In genomic region chr2:20728114-20728758, GRCh38 we compare ENCODE assay signal across 1 cellular context.
TF ChIP-seq lines count a peak whose summit lies in the region.

No MANE protein-coding gene starts in this region.

TF ChIP-seq in HepG2, 621 proteins besides CTCF, POLR2A, EP300 and RAD21 (continued from another document and continues in another):
- TF ChIP-seq ISX (CRISPR knock-in tag; conservative IDR thresholded peaks at IDR 0.05) (no peak), KLF6 (CRISPR knock-in tag; IDR thresholded peaks at IDR 0.05) (peak; percentile 68; the same call in 1 of the 2 replicates), LBX2 (CRISPR knock-in tag; IDR thresholded peaks at IDR 0.05; ENCODE audit: borderline replicate concordance) (no peak), PITX1 (CRISPR knock-in tag; IDR thresholded peaks at IDR 0.05) (peak; percentile 95), ZNF580 (CRISPR knock-in tag; IDR thresholded peaks at IDR 0.05; ENCODE audit: borderline replicate concordance, low read depth) (peak; percentile 90; the same call in 1 of the 2 replicates), SRF (IDR thresholded peaks at IDR 0.05; ENCODE audit: low read depth, low read length) (peak; percentile 53; the same call in 1 of the 2 replicates), ZBTB42 (CRISPR knock-in tag; IDR thresholded peaks at IDR 0.05) (no peak), ZNF614 (CRISPR knock-in tag; IDR thresholded peaks at IDR 0.05; ENCODE audit: borderline replicate concordance) (peak; percentile 97), ZNF33A (CRISPR knock-in tag; IDR thresholded peaks at IDR 0.05; ENCODE audit: borderline replicate concordance) (no peak), ATM (IDR thresholded peaks at IDR 0.05; ENCODE audit: borderline replicate concordance) (no peak), ZNF441 (CRISPR knock-in tag; IDR thresholded peaks at IDR 0.05; ENCODE audit: borderline replicate concordance) (peak; percentile 69; the same call in 1 of the 2 replicates), ZNF792 (CRISPR knock-in tag; IDR thresholded peaks at IDR 0.05) (peak; percentile 87), ZNF790 (CRISPR knock-in tag; IDR thresholded peaks at IDR 0.05; ENCODE audit: borderline replicate concordance) (peak; percentile 66; the same call in 1 of the 2 replicates), MYNN (CRISPR knock-in tag; IDR thresholded peaks at IDR 0.05; ENCODE audit: low read depth) (no peak; the same call in 1 of the 2 replicates), NCOA5 (CRISPR knock-in tag; IDR thresholded peaks at IDR 0.05) (no peak), SRSF9 (IDR thresholded peaks at IDR 0.05; ENCODE audit: borderline replicate concordance, insufficient read depth, low read depth, low read length, poor library complexity, severe bottlenecking) (no peak), ZC3H4 (CRISPR knock-in tag; IDR thresholded peaks at IDR 0.05; ENCODE audit: borderline replicate concordance) (no peak), MEIS1 (CRISPR knock-in tag; IDR thresholded peaks at IDR 0.05; ENCODE audit: borderline replicate concordance) (peak; percentile 83; the same call in 1 of the 2 replicates), SP4 (CRISPR knock-in tag; IDR thresholded peaks at IDR 0.05) (peak; percentile 65), MIER3 (CRISPR knock-in tag; IDR thresholded peaks at IDR 0.05; ENCODE audit: borderline replicate concordance) (peak; percentile 91; the same call in 1 of the 2 replicates), NR2C2 (CRISPR knock-in tag; IDR thresholded peaks at IDR 0.05; ENCODE audit: borderline replicate concordance) (peak; percentile 84), ZSCAN9 (CRISPR knock-in tag; IDR thresholded peaks at IDR 0.05; ENCODE audit: borderline replicate concordance) (peak; percentile 54; the same call in 1 of the 2 replicates), REST (IDR thresholded peaks at IDR 0.05; ENCODE audit: borderline replicate concordance in 1 of 2, low read depth in 1 of 2, low read length in 2 of 2) (peak in 1 of 2 experiments; percentile 80; a peak in 2 of 4 replicates), ZNF781 (CRISPR knock-in tag; IDR thresholded peaks at IDR 0.05; ENCODE audit: borderline replicate concordance, not compliant biosample characterization) (peak; percentile 76), ZNF136 (CRISPR knock-in tag; IDR thresholded peaks at IDR 0.05; ENCODE audit: low read depth) (peak; percentile 55; the same call in 1 of the 2 replicates), SNAPC5 (CRISPR knock-in tag; IDR thresholded peaks at IDR 0.05; ENCODE audit: borderline replicate concordance) (no peak), ZNF782 (CRISPR knock-in tag; IDR thresholded peaks at IDR 0.05; ENCODE audit: borderline replicate concordance) (no peak; the same call in 1 of the 2 replicates), ZMAT5 (CRISPR knock-in tag; IDR thresholded peaks at IDR 0.05; ENCODE audit: borderline replicate concordance, low read depth) (no peak), CHD4 (IDR thresholded peaks at IDR 0.05; ENCODE audit: borderline replicate concordance, low read length) (no peak), ETV5 (CRISPR knock-in tag; IDR thresholded peaks at IDR 0.05; ENCODE audit: borderline replicate concordance) (peak; percentile 74; the same call in 1 of the 2 replicates), ISL2 (CRISPR knock-in tag; IDR thresholded peaks at IDR 0.05) (peak; percentile 89), ZNF337 (CRISPR knock-in tag; IDR thresholded peaks at IDR 0.05; ENCODE audit: borderline replicate concordance, low read depth) (no peak)
- TF ChIP-seq, protein P1, sequence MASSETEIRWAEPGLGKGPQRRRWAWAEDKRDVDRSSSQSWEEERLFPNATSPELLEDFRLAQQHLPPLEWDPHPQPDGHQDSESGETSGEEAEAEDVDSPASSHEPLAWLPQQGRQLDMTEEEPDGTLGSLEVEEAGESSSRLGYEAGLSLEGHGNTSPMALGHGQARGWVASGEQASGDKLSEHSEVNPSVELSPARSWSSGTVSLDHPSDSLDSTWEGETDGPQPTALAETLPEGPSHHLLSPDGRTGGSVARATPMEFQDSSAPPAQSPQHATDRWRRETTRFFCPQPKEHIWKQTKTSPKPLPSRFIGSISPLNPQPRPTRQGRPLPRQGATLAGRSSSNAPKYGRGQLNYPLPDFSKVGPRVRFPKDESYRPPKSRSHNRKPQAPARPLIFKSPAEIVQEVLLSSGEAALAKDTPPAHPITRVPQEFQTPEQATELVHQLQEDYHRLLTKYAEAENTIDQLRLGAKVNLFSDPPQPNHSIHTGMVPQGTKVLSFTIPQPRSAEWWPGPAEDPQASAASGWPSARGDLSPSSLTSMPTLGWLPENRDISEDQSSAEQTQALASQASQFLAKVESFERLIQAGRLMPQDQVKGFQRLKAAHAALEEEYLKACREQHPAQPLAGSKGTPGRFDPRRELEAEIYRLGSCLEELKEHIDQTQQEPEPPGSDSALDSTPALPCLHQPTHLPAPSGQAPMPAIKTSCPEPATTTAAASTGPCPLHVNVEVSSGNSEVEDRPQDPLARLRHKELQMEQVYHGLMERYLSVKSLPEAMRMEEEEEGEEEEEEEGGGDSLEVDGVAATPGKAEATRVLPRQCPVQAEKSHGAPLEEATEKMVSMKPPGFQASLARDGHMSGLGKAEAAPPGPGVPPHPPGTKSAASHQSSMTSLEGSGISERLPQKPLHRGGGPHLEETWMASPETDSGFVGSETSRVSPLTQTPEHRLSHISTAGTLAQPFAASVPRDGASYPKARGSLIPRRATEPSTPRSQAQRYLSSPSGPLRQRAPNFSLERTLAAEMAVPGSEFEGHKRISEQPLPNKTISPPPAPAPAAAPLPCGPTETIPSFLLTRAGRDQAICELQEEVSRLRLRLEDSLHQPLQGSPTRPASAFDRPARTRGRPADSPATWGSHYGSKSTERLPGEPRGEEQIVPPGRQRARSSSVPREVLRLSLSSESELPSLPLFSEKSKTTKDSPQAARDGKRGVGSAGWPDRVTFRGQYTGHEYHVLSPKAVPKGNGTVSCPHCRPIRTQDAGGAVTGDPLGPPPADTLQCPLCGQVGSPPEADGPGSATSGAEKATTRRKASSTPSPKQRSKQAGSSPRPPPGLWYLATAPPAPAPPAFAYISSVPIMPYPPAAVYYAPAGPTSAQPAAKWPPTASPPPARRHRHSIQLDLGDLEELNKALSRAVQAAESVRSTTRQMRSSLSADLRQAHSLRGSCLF (CRISPR knock-in tag; IDR thresholded peaks at IDR 0.05; ENCODE audit: borderline replicate concordance), result no peak
- TF ChIP-seq, protein P2, sequence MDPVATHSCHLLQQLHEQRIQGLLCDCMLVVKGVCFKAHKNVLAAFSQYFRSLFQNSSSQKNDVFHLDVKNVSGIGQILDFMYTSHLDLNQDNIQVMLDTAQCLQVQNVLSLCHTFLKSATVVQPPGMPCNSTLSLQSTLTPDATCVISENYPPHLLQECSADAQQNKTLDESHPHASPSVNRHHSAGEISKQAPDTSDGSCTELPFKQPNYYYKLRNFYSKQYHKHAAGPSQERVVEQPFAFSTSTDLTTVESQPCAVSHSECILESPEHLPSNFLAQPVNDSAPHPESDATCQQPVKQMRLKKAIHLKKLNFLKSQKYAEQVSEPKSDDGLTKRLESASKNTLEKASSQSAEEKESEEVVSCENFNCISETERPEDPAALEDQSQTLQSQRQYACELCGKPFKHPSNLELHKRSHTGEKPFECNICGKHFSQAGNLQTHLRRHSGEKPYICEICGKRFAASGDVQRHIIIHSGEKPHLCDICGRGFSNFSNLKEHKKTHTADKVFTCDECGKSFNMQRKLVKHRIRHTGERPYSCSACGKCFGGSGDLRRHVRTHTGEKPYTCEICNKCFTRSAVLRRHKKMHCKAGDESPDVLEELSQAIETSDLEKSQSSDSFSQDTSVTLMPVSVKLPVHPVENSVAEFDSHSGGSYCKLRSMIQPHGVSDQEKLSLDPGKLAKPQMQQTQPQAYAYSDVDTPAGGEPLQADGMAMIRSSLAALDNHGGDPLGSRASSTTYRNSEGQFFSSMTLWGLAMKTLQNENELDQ (CRISPR knock-in tag; IDR thresholded peaks at IDR 0.05; ENCODE audit: borderline replicate concordance), result no peak
- TF ChIP-seq, protein P3, sequence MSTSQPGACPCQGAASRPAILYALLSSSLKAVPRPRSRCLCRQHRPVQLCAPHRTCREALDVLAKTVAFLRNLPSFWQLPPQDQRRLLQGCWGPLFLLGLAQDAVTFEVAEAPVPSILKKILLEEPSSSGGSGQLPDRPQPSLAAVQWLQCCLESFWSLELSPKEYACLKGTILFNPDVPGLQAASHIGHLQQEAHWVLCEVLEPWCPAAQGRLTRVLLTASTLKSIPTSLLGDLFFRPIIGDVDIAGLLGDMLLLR (CRISPR knock-in tag; IDR thresholded peaks at IDR 0.05), result no peak
- TF ChIP-seq, protein P4, sequence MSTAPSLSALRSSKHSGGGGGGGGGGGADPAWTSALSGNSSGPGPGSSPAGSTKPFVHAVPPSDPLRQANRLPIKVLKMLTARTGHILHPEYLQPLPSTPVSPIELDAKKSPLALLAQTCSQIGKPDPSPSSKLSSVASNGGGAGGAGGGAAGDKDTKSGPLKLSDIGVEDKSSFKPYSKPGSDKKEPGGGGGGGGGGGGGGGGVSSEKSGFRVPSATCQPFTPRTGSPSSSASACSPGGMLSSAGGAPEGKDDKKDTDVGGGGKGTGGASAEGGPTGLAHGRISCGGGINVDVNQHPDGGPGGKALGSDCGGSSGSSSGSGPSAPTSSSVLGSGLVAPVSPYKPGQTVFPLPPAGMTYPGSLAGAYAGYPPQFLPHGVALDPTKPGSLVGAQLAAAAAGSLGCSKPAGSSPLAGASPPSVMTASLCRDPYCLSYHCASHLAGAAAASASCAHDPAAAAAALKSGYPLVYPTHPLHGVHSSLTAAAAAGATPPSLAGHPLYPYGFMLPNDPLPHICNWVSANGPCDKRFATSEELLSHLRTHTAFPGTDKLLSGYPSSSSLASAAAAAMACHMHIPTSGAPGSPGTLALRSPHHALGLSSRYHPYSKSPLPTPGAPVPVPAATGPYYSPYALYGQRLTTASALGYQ (CRISPR knock-in tag; IDR thresholded peaks at IDR 0.05), result 0 out of 2 replicates have a peak, but pooled peaks have one; percentile 77
- TF ChIP-seq, protein P5, sequence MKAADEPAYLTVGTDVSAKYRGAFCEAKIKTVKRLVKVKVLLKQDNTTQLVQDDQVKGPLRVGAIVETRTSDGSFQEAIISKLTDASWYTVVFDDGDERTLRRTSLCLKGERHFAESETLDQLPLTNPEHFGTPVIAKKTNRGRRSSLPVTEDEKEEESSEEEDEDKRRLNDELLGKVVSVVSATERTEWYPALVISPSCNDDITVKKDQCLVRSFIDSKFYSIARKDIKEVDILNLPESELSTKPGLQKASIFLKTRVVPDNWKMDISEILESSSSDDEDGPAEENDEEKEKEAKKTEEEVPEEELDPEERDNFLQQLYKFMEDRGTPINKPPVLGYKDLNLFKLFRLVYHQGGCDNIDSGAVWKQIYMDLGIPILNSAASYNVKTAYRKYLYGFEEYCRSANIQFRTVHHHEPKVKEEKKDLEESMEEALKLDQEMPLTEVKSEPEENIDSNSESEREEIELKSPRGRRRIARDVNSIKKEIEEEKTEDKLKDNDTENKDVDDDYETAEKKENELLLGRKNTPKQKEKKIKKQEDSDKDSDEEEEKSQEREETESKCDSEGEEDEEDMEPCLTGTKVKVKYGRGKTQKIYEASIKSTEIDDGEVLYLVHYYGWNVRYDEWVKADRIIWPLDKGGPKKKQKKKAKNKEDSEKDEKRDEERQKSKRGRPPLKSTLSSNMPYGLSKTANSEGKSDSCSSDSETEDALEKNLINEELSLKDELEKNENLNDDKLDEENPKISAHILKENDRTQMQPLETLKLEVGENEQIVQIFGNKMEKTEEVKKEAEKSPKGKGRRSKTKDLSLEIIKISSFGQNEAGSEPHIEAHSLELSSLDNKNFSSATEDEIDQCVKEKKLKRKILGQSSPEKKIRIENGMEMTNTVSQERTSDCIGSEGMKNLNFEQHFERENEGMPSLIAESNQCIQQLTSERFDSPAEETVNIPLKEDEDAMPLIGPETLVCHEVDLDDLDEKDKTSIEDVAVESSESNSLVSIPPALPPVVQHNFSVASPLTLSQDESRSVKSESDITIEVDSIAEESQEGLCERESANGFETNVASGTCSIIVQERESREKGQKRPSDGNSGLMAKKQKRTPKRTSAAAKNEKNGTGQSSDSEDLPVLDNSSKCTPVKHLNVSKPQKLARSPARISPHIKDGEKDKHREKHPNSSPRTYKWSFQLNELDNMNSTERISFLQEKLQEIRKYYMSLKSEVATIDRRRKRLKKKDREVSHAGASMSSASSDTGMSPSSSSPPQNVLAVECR (CRISPR knock-in tag; IDR thresholded peaks at IDR 0.05; ENCODE audit: borderline replicate concordance), result peak; percentile 80
- TF ChIP-seq, protein P6, sequence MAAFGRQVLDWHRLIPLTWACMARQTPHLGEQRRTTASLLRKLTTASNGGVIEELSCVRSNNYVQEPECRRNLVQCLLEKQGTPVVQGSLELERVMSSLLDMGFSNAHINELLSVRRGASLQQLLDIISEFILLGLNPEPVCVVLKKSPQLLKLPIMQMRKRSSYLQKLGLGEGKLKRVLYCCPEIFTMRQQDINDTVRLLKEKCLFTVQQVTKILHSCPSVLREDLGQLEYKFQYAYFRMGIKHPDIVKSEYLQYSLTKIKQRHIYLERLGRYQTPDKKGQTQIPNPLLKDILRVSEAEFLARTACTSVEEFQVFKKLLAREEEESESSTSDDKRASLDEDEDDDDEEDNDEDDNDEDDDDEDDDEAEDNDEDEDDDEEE (CRISPR knock-in tag; IDR thresholded peaks at IDR 0.05), result 0 out of 2 replicates have a peak, but pooled peaks have one; percentile 45
